In the genomic region with DNA sequence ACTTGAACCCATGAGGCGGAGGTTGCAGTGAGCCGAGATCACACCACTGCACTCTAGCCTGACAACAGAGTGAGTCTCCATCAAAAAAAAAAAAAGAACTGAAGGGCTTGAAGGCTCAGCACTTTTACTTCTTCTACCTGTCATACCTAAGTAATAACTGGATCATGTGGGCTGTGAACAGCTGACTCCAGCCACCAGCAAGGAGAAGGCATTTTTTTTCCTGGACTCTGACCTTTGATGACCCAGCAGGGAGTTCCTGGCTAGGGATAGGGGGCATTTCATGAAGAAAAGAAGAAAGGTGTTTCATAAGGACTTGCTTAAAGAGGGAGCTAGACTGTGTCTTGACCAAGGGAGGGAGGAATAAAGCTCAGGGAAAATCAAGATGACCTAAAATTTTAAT, we compare ENCODE assay signal across 33 cellular contexts.
DNase-seq lines count a peak whose midpoint lies in the region; ATAC-seq and TF ChIP-seq lines count a peak whose summit lies in the region.
"Had no signal": no experiment of that assay in that cellular context is flagged by ENCODE, and none has a peak within 500 bp of the region (broad histone marks: within the 10 kb centered on the region; RNA-seq: fewer than 3 reads in every experiment).

No MANE protein-coding gene starts in this region.

- no peak overlapping the region for H3K4me3 ChIP-seq in hepatocyte
- H3K4me3 ChIP-seq in trophoblast cell (ENCODE audit: low read depth, low read length) = no peak overlapping the region
- H3K4me3 ChIP-seq: A549; BLaER1; BLaER1 treated with 17β-estradiol and CSF1 and Interleukin-3, amounts not matched to agents 10 nM and 100 nM had no signal

- no peak overlapping the region for H3K4ac ChIP-seq in trophoblast cell (ENCODE audit: low read depth, low read length)

- DNase-seq in activated T-helper 1 cell treated with anti-CD3 and anti-CD28 coated beads, Interleukin-12 subunit alpha, Interleukin-12 subunit beta, Interleukin-2, Interleukin-4 antibody, amounts not matched to agents 30 ng/mL and 10 ng/mL and 1 ng/mL, durations not matched to agents 14 hours and 24 hours and 36 hours (ENCODE audit: low spot score) = no peak
- peak; percentile 28 for DNase-seq in hepatocyte (ENCODE audit: low spot score)
- DNase-seq in trophoblast cell = peak; percentile 57 to 80
- DNase-seq in nephron progenitor cell = no peak
- DNase-seq in activated naive CD4-positive, alpha-beta T cell treated with anti-CD3 and anti-CD28 coated beads, Interleukin-2, amount 10 ng/mL, durations not matched to agents 7 days and 5 days = no peak
- DNase-seq: 8988T; ACHN; AML-193; BE2C; C1 segment of cervical spinal cord; Caco-2; Calu3; CD4-positive, alpha-beta memory T cell; CD4-positive, alpha-beta T cell; CD4-positive, CD25-positive, alpha-beta regulatory T cell; CD8-positive, alpha-beta memory T cell; CD8-positive, alpha-beta T cell; COR-L47; DMS 273 treated with DMSO at 0.1 percent for 48 hours; DMS153; DMS53; DMS79; DMS79 treated with DMSO at 0.1 percent for 48 hours; DND-41; EL had no signal

- H4K91ac ChIP-seq in trophoblast cell (ENCODE audit: low read depth, low read length) = no peak overlapping the region

- H2AFZ ChIP-seq in hepatocyte (no peak overlapping the region), trophoblast cell (ENCODE audit: insufficient read depth, low read length, poor library complexity) (no peak overlapping the region)

- H3K4me2 ChIP-seq in hepatocyte (no peak overlapping the region), trophoblast cell (ENCODE audit: low read length) (no peak overlapping the region)
- H3K4me2 ChIP-seq: A549; BLaER1; BLaER1 treated with 17β-estradiol and CSF1 and Interleukin-3, amounts not matched to agents 10 nM and 100 nM had no signal

- no peaks in the 10 kb centered on the region for H3K4me1 Mint-ChIP-seq in activated T-helper 1 cell treated with anti-CD3 and anti-CD28 coated beads, Interleukin-12 subunit alpha, Interleukin-12 subunit beta, Interleukin-2, Interleukin-4 antibody, amounts not matched to agents 30 ng/mL and 10 ng/mL and 1 ng/mL, durations not matched to agents 14 hours and 24 hours and 36 hours (ENCODE audit: low read depth)
- no peaks in the 10 kb centered on the region for H3K4me1 Mint-ChIP-seq in nephron progenitor cell
- H3K4me1 Mint-ChIP-seq in activated naive CD4-positive, alpha-beta T cell treated with anti-CD3 and anti-CD28 coated beads, Interleukin-2, amount 10 ng/mL, durations not matched to agents 7 days and 5 days = no peaks in the 10 kb centered on the region
- H3K4me1 Mint-ChIP-seq: CD4-positive, alpha-beta memory T cell; CD4-positive, CD25-positive, alpha-beta regulatory T cell; CD8-positive, alpha-beta memory T cell had no signal

- no peaks in the 10 kb centered on the region for H3K36me3 Mint-ChIP-seq in activated T-helper 1 cell treated with anti-CD3 and anti-CD28 coated beads, Interleukin-12 subunit alpha, Interleukin-12 subunit beta, Interleukin-2, Interleukin-4 antibody, amounts not matched to agents 30 ng/mL and 10 ng/mL and 1 ng/mL, durations not matched to agents 14 hours and 24 hours and 36 hours (ENCODE audit: low read depth)
- no peaks in the 10 kb centered on the region for H3K36me3 Mint-ChIP-seq in nephron progenitor cell (ENCODE audit: low read depth)
- no peaks in the 10 kb centered on the region for H3K36me3 Mint-ChIP-seq in activated naive CD4-positive, alpha-beta T cell treated with anti-CD3 and anti-CD28 coated beads, Interleukin-2, amount 10 ng/mL, durations not matched to agents 7 days and 5 days
- H3K36me3 Mint-ChIP-seq: CD14-positive monocyte; CD4-positive, alpha-beta memory T cell; CD4-positive, CD25-positive, alpha-beta regulatory T cell; CD8-positive, alpha-beta memory T cell; CD8-positive, alpha-beta T cell had no signal

- peak overlapping the region; percentile 44 for H3K27ac Mint-ChIP-seq in activated T-helper 1 cell treated with anti-CD3 and anti-CD28 coated beads, Interleukin-12 subunit alpha, Interleukin-12 subunit beta, Interleukin-2, Interleukin-4 antibody, amounts not matched to agents 30 ng/mL and 10 ng/mL and 1 ng/mL, durations not matched to agents 14 hours and 24 hours and 36 hours
- H3K27ac Mint-ChIP-seq in nephron progenitor cell = no peak overlapping the region
- no peak overlapping the region for H3K27ac Mint-ChIP-seq in activated naive CD4-positive, alpha-beta T cell treated with anti-CD3 and anti-CD28 coated beads, Interleukin-2, amount 10 ng/mL, durations not matched to agents 7 days and 5 days
- H3K27ac Mint-ChIP-seq: B cell; CD4-positive, alpha-beta T cell; CD4-positive, CD25-positive, alpha-beta regulatory T cell; CD8-positive, alpha-beta memory T cell; CD8-positive, alpha-beta T cell had no signal

- no peak overlapping the region for H3K27ac ChIP-seq in hepatocyte
- H3K27ac ChIP-seq in trophoblast cell (ENCODE audit: low read depth, low read length) = no peak overlapping the region
- H3K27ac ChIP-seq: 22Rv1; A549; BLaER1; BLaER1 treated with 17β-estradiol and CSF1 and Interleukin-3, amounts not matched to agents 10 nM and 100 nM; C4-2B had no signal

- H3K9me2 ChIP-seq in hepatocyte (replicated peaks; ENCODE audit: insufficient read depth) = no peaks in the 10 kb centered on the region

- no peak overlapping the region for H3K9ac ChIP-seq in trophoblast cell (ENCODE audit: low read length)
- H3K9ac ChIP-seq: BLaER1; BLaER1 treated with 17β-estradiol and CSF1 and Interleukin-3, amounts not matched to agents 10 nM and 100 nM had no signal

- H3K4me1 ChIP-seq in hepatocyte (ENCODE audit: insufficient read depth) (no peaks in the 10 kb centered on the region), trophoblast cell (ENCODE audit: control insufficient read depth in 1 of 2, insufficient read depth in 2 of 2, low read length in 2 of 2) (no peaks in the 10 kb centered on the region)
- H3K4me1 ChIP-seq: A549, BE2C, BLaER1, Caco-2 had no signal

- 89% methylated on average over 2 of the region's 2 CpGs for whole genome bisulfite sequencing in hepatocyte (ENCODE audit: low lambda C conversion rate, missing lambda C conversion rate)
- WGBS in trophoblast cell (ENCODE audit: extremely low coverage, insufficient coverage, insufficient read length) = no CpG with 5 or more reads among the region's 2 CpGs

- no peak for TF ChIP-seq CTCF in hepatocyte (IDR thresholded peaks at IDR 0.05; ENCODE audit: poor library complexity)
- TF ChIP-seq CTCF in nephron progenitor cell (IDR thresholded peaks at IDR 0.05) = no peak

- CTCF ChIA-PET in activated naive CD4-positive, alpha-beta T cell treated with anti-CD3 and anti-CD28 coated beads, Interleukin-2, amount 10 ng/mL, durations not matched to agents 7 days and 5 days (lab: Charles Lee) = no interaction called here

- no peak overlapping the region for H3K18ac ChIP-seq in trophoblast cell (ENCODE audit: low read length)

- H2BK12ac ChIP-seq in trophoblast cell (ENCODE audit: low read length) = no peak overlapping the region

- ATAC-seq in HG03342 (IDR thresholded peaks at IDR 0.05; ENCODE audit: unreplicated experiment) = no peak
- ATAC-seq: A549; CD8-positive, alpha-beta T cell had no signal

- no peak overlapping the region for H2BK120ac ChIP-seq in trophoblast cell (ENCODE audit: insufficient read depth, low read length, poor library complexity)

- H3K79me2 ChIP-seq in hepatocyte (no peaks in the 10 kb centered on the region), trophoblast cell (ENCODE audit: control insufficient read depth, insufficient read depth, low read length, poor library complexity) (no peaks in the 10 kb centered on the region)

- no peaks in the 10 kb centered on the region for H4K20me1 ChIP-seq in hepatocyte (ENCODE audit: insufficient read depth, poor library complexity, severe bottlenecking)
- H4K20me1 ChIP-seq: BLaER1; BLaER1 treated with 17β-estradiol and CSF1 and Interleukin-3, amounts not matched to agents 10 nM and 100 nM had no signal

- H2BK5ac ChIP-seq in trophoblast cell (ENCODE audit: low read depth, low read length, poor library complexity) = no peak overlapping the region

- no peak overlapping the region for H2AK5ac ChIP-seq in trophoblast cell (ENCODE audit: low read length)

- H4K12ac ChIP-seq in trophoblast cell (ENCODE audit: low read depth, low read length) = no peak overlapping the region

- H3K9me3 ChIP-seq in hepatocyte (ENCODE audit: low read depth) (no peaks in the 10 kb centered on the region), trophoblast cell (ENCODE audit: insufficient read depth, low read depth, low read length) (no peaks in the 10 kb centered on the region)
- H3K9me3 ChIP-seq: A549, BE2C, Caco-2 had no signal

- H3K4me3 Mint-ChIP-seq in activated T-helper 1 cell treated with anti-CD3 and anti-CD28 coated beads, Interleukin-12 subunit alpha, Interleukin-12 subunit beta, Interleukin-2, Interleukin-4 antibody, amounts not matched to agents 30 ng/mL and 10 ng/mL and 1 ng/mL, durations not matched to agents 14 hours and 24 hours and 36 hours = no peak overlapping the region
- H3K4me3 Mint-ChIP-seq in nephron progenitor cell = no peak overlapping the region
- H3K4me3 Mint-ChIP-seq in activated naive CD4-positive, alpha-beta T cell treated with anti-CD3 and anti-CD28 coated beads, Interleukin-2, amount 10 ng/mL, durations not matched to agents 7 days and 5 days = no peak overlapping the region
- H3K4me3 Mint-ChIP-seq: B cell; CD14-positive monocyte; CD4-positive, alpha-beta memory T cell; CD4-positive, alpha-beta T cell; CD4-positive, CD25-positive, alpha-beta regulatory T cell; CD8-positive, alpha-beta memory T cell; CD8-positive, alpha-beta T cell had no signal

- H3K9me3 Mint-ChIP-seq in activated T-helper 1 cell treated with anti-CD3 and anti-CD28 coated beads, Interleukin-12 subunit alpha, Interleukin-12 subunit beta, Interleukin-2, Interleukin-4 antibody, amounts not matched to agents 30 ng/mL and 10 ng/mL and 1 ng/mL, durations not matched to agents 14 hours and 24 hours and 36 hours = no peaks in the 10 kb centered on the region
- H3K9me3 Mint-ChIP-seq in nephron progenitor cell = peaks cover 15% of the 10 kb centered on the region
- peaks cover 3% of the 10 kb centered on the region for H3K9me3 Mint-ChIP-seq in activated naive CD4-positive, alpha-beta T cell treated with anti-CD3 and anti-CD28 coated beads, Interleukin-2, amount 10 ng/mL, durations not matched to agents 7 days and 5 days

- H3K27me3 Mint-ChIP-seq in activated T-helper 1 cell treated with anti-CD3 and anti-CD28 coated beads, Interleukin-12 subunit alpha, Interleukin-12 subunit beta, Interleukin-2, Interleukin-4 antibody, amounts not matched to agents 30 ng/mL and 10 ng/mL and 1 ng/mL, durations not matched to agents 14 hours and 24 hours and 36 hours (ENCODE audit: insufficient read depth) = peaks cover 3% of the 10 kb centered on the region
- peaks cover 22% of the 10 kb centered on the region for H3K27me3 Mint-ChIP-seq in nephron progenitor cell (ENCODE audit: low read depth, poor library complexity)
- peaks cover 6% of the 10 kb centered on the region for H3K27me3 Mint-ChIP-seq in activated naive CD4-positive, alpha-beta T cell treated with anti-CD3 and anti-CD28 coated beads, Interleukin-2, amount 10 ng/mL, durations not matched to agents 7 days and 5 days

- no peaks in the 10 kb centered on the region for H3K27me3 ChIP-seq in hepatocyte
- no peaks in the 10 kb centered on the region for H3K27me3 ChIP-seq in trophoblast cell (ENCODE audit: insufficient read depth, low read length)
- H3K27me3 ChIP-seq: BE2C; BLaER1; BLaER1 treated with 17β-estradiol and CSF1 and Interleukin-3, amounts not matched to agents 10 nM and 100 nM had no signal

- no peak overlapping the region for H3K23ac ChIP-seq in trophoblast cell (ENCODE audit: low read length)

- H3K14ac ChIP-seq in trophoblast cell (ENCODE audit: low read length) = no peak overlapping the region

- H3K36me3 ChIP-seq in hepatocyte (replicated peaks; ENCODE audit: insufficient read depth, low read depth) = no peaks in the 10 kb centered on the region
- no peaks in the 10 kb centered on the region for H3K36me3 ChIP-seq in trophoblast cell (ENCODE audit: control insufficient read depth in 1 of 2, insufficient read depth in 2 of 2, low read length in 2 of 2)
- H3K36me3 ChIP-seq: BE2C; BLaER1; BLaER1 treated with 17β-estradiol and CSF1 and Interleukin-3, amounts not matched to agents 10 nM and 100 nM had no signal

- no peaks in the 10 kb centered on the region for H3K79me1 ChIP-seq in trophoblast cell (ENCODE audit: low read length)

- no peak overlapping the region for H4K8ac ChIP-seq in trophoblast cell (ENCODE audit: low read depth, low read length)

- intact Hi-C loops in activated T-helper 1 cell treated with anti-CD3 and anti-CD28 coated beads, Interleukin-12 subunit alpha, Interleukin-12 subunit beta, Interleukin-2, Interleukin-4 antibody, amounts not matched to agents 30 ng/mL and 10 ng/mL and 1 ng/mL, durations not matched to agents 14 hours and 24 hours and 36 hours (cut with micrococcal nuclease) = no loop called here

Comparison
In these comparisons a context has a peak if more than half of its experiments do, and no peak if none do; other contexts are left out.
1. DNase-seq: peak in hepatocyte (single experiment) and trophoblast cell (2 of 2); none in activated T-helper 1 cell treated with anti-CD3 and anti-CD28 coated beads, Interleukin-12 subunit alpha, Interleukin-12 subunit beta, Interleukin-2, Interleukin-4 antibody, amounts not matched to agents 30 ng/mL and 10 ng/mL and 1 ng/mL, durations not matched to agents 14 hours and 24 hours and 36 hours (single experiment), nephron progenitor cell (single experiment) and activated naive CD4-positive, alpha-beta T cell treated with anti-CD3 and anti-CD28 coated beads, Interleukin-2, amount 10 ng/mL, durations not matched to agents 7 days and 5 days (single experiment).